In the genomic region with DNA sequence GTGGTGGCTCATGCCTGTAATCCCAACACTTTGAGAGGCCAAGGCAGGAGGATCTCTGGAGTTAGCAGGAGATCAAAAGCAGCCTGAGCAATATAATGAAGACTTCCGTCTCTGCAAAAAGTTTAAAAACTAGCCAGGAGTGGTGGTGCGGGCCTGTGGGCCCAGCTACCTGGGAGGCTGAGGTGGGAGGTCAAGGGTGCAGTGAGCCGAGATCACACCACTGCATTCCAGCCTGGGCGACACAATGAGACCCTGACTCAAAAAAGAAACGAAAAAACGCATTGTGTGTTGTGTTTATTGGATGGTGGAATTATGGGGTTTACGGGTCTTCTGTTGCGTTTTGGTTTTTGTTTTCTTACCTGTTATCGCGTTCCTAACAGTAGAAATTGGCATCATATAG, we compare ENCODE assay signal across 8 cellular contexts. TPM values are rescaled to one million over a fixed set of nuclear protein-coding genes. Genes with fewer than 3 reads are reported as not detected.
A peak's percentile ranks its signal among the peaks of the same experiment; 100 is the strongest.
DNase-seq lines count a peak whose midpoint lies in the region; ATAC-seq and TF ChIP-seq lines count a peak whose summit lies in the region.

No MANE protein-coding gene starts in this region.

- CTCF ChIA-PET in CD8-positive, alpha-beta T cell (lab: Charles Lee): interaction anchor here (1.5 kb wide), 2 partner anchors 47 to 94 kb away, joined by 5 to 9 read pairs; a partner anchor contains a TSS
- CTCF ChIA-PET in Panc1 (lab: Charles Lee) (no interaction called here), HEK293T (lab: Yijun Ruan, JAX) (no interaction called here)

- no peaks in the 10 kb centered on the region for H3K9me3 Mint-ChIP-seq in CD8-positive, alpha-beta T cell
- no peaks in the 10 kb centered on the region for H3K9me3 Mint-ChIP-seq in osteocyte (ENCODE audit: unreplicated experiment)

- H3K36me3 ChIP-seq in CD8-positive, alpha-beta T cell (ENCODE audit: insufficient read depth, low read length): no peaks in the 10 kb centered on the region
- H3K36me3 ChIP-seq in Panc1 (ENCODE audit: control insufficient read depth, insufficient read depth, low read length): peaks cover 8% of the 10 kb centered on the region; the same call in 1 of the 2 replicates

- H3K4me3 Mint-ChIP-seq in CD8-positive, alpha-beta T cell: peak overlapping the region; percentile 76
- peak overlapping the region; percentile 96 for H3K4me3 Mint-ChIP-seq in osteocyte (ENCODE audit: unreplicated experiment)

- ATAC-seq in CD8-positive, alpha-beta T cell: no peak
- no peak for ATAC-seq in Panc1

- POLR2A ChIA-PET in CD8-positive, alpha-beta T cell (lab: Charles Lee): interaction anchor here (0.8 to 3.5 kb wide), 12 partner anchors 8 to 178 kb away, joined by 3 to 32 read pairs (median 7); a partner anchor contains a TSS
- POLR2A ChIA-PET in Panc1 (lab: Charles Lee): no interaction called here
- POLR2A ChIA-PET in HEK293T (lab: Yijun Ruan, JAX): interaction anchor here (0.6 to 2.2 kb wide), 18 partner anchors 8 to 308 kb away, joined by 3 to 29 read pairs (median 4); a partner anchor contains a TSS

- TF ChIP-seq CTCF in CD8-positive, alpha-beta T cell (IDR thresholded peaks at IDR 0.05): no peak
- TF ChIP-seq CTCF in Panc1 (IDR thresholded peaks at IDR 0.05) (no peak), osteocyte (IDR thresholded peaks at IDR 0.05) (no peak)

- peak overlapping the region; percentile 36 for H3K4me3 ChIP-seq in CD8-positive, alpha-beta T cell (ENCODE audit: low read depth, low read length)
- H3K4me3 ChIP-seq in Panc1 (ENCODE audit: low read depth in 2 of 2, low read length in 2 of 2): peak overlapping the region; percentile 77 to 94

- in situ Hi-C loops in Panc1 (cut with HindIII; ENCODE audit: low pct_unique_long_range_greater_than_20kb, low sequenced_read_pairs): no loop called here

- peak overlapping the region; percentile 98 for H3K27ac ChIP-seq in CD8-positive, alpha-beta T cell (ENCODE audit: low read depth, low read length)
- H3K27ac ChIP-seq in Panc1 (ENCODE audit: low read length) (peak overlapping the region; percentile 91), epithelial cell of prostate (peak overlapping the region; percentile 79)

- H3K36me3 Mint-ChIP-seq in CD8-positive, alpha-beta T cell: peaks cover 21% of the 10 kb centered on the region
- H3K36me3 Mint-ChIP-seq in osteocyte (ENCODE audit: unreplicated experiment): peaks cover 3% of the 10 kb centered on the region

- H3K27me3 ChIP-seq in CD8-positive, alpha-beta T cell (ENCODE audit: insufficient read depth, low read length): no peaks in the 10 kb centered on the region
- no peaks in the 10 kb centered on the region for H3K27me3 ChIP-seq in Panc1 (ENCODE audit: control insufficient read depth, insufficient read depth, low read length)

- H3K9me3 ChIP-seq in CD8-positive, alpha-beta T cell (ENCODE audit: low read length): no peaks in the 10 kb centered on the region
- H3K9me3 ChIP-seq in Panc1 (ENCODE audit: control insufficient read depth, insufficient read depth, low read depth, low read length): no peaks in the 10 kb centered on the region

- H3K4me1 Mint-ChIP-seq in CD8-positive, alpha-beta T cell (ENCODE audit: low read depth): peaks cover 28% of the 10 kb centered on the region
- H3K4me1 Mint-ChIP-seq in osteocyte (ENCODE audit: unreplicated experiment): peaks cover 26% of the 10 kb centered on the region

- no peaks in the 10 kb centered on the region for H3K27me3 Mint-ChIP-seq in CD8-positive, alpha-beta T cell (ENCODE audit: low read depth)
- H3K27me3 Mint-ChIP-seq in osteocyte (ENCODE audit: unreplicated experiment): no peaks in the 10 kb centered on the region

- BruUV-seq in Panc1 (replicated peaks; lab: Mats Ljungman, UMichigan): TSS peak; percentile 97

- intact Hi-C loops in CD8-positive, alpha-beta T cell (cut with DNase I, micrococcal nuclease): loop anchor here (1.0 to 10.0 kb wide), 11 partner anchors 34 to 1011 kb away; a partner anchor contains a TSS
- intact Hi-C loops in Panc1 (cut with micrococcal nuclease; ENCODE audit: unreplicated experiment): no loop called here

- no peak for DNase-seq in CD8-positive, alpha-beta T cell
- DNase-seq in Panc1 (ENCODE audit: low read depth, low spot score) (no peak), epithelial cell of prostate (ENCODE audit: low read depth, low spot score) (no peak), osteocyte (ENCODE audit: extremely low spot score, unreplicated experiment) (no peak), NCI-H526 treated with DMSO at 0.1 percent for 48 hours (lab: John Stamatoyannopoulos, UW) (no peak), HEK293T (ENCODE audit: extremely low spot score) (no peak), COR-L47 (lab: John Stamatoyannopoulos, UW) (no peak)
- no peak for DNase-seq in stimulated activated naive CD4-positive, alpha-beta T cell treated with Interleukin-2 at 50 U/mL for 16 hours (lab: John Stamatoyannopoulos, UW)

- H3K4me1 ChIP-seq in CD8-positive, alpha-beta T cell (ENCODE audit: insufficient read depth, low read length): peaks cover 23% of the 10 kb centered on the region
- peaks cover 7% of the 10 kb centered on the region; the same call in 1 of the 2 replicates for H3K4me1 ChIP-seq in Panc1 (ENCODE audit: control insufficient read depth, insufficient read depth, low read length)

- H3K27ac Mint-ChIP-seq in CD8-positive, alpha-beta T cell: peak overlapping the region; percentile 95
- H3K27ac Mint-ChIP-seq in osteocyte (ENCODE audit: unreplicated experiment): peak overlapping the region; percentile 99

TF ChIP-seq in HEK293T, 16 proteins besides CTCF, POLR2A, EP300 and RAD21:
- TF ChIP-seq ZNF384 (IDR thresholded peaks at IDR 0.05): no peak
- no peak for TF ChIP-seq CTBP1 (IDR thresholded peaks at IDR 0.05; ENCODE audit: borderline replicate concordance)
- no peak for TF ChIP-seq ARNT (IDR thresholded peaks at IDR 0.05)
- no peak for TF ChIP-seq ELF4 (IDR thresholded peaks at IDR 0.05)
- TF ChIP-seq BHLHE40 (IDR thresholded peaks at IDR 0.05; ENCODE audit: borderline replicate concordance): no peak
- TF ChIP-seq, protein P1, sequence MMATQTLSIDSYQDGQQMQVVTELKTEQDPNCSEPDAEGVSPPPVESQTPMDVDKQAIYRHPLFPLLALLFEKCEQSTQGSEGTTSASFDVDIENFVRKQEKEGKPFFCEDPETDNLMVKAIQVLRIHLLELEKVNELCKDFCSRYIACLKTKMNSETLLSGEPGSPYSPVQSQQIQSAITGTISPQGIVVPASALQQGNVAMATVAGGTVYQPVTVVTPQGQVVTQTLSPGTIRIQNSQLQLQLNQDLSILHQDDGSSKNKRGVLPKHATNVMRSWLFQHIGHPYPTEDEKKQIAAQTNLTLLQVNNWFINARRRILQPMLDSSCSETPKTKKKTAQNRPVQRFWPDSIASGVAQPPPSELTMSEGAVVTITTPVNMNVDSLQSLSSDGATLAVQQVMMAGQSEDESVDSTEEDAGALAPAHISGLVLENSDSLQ (IDR thresholded peaks at IDR 0.05): no peak
- no peak for TF ChIP-seq HDGF (IDR thresholded peaks at IDR 0.05; ENCODE audit: borderline replicate concordance)
- no peak for TF ChIP-seq TARDBP (IDR thresholded peaks at IDR 0.05)
- TF ChIP-seq FOXK2 (IDR thresholded peaks at IDR 0.05): no peak
- no peak for TF ChIP-seq NFRKB (IDR thresholded peaks at IDR 0.05)
- no peak for TF ChIP-seq FOXA1 (IDR thresholded peaks at IDR 0.05)
- no peak for TF ChIP-seq LEF1 (IDR thresholded peaks at IDR 0.05; ENCODE audit: borderline replicate concordance)
- TF ChIP-seq SUZ12 (IDR thresholded peaks at IDR 0.05): no peak
- no peak for TF ChIP-seq FOXM1 (IDR thresholded peaks at IDR 0.05; ENCODE audit: borderline replicate concordance)

RNA-seq across cellular contexts. Expression of a gene that starts 0.9 kb away (rescaled TPM):
- 10 to 100 TPM; 54.0 to 62.3 TPM for total RNA-seq in CD8-positive, alpha-beta T cell
- total RNA-seq in Panc1 (2021; ENCODE audit: unreplicated experiment) (22.9 TPM), osteocyte (47.0 and 52.3 TPM in 2 replicates)
- 15.8 TPM for polyA plus RNA-seq in Panc1 (2012; ENCODE audit: insufficient read length)

RNA-seq across cellular contexts. Expression of a gene that starts 46.9 kb away (rescaled TPM):
- 10 to 100 TPM; 30.5 to 33.1 TPM for total RNA-seq in CD8-positive, alpha-beta T cell
- total RNA-seq in Panc1 (2021; ENCODE audit: unreplicated experiment) (24.4 TPM), osteocyte (30.0 and 37.1 TPM in 2 replicates)
- polyA plus RNA-seq in Panc1 (2012; ENCODE audit: insufficient read length): 28.8 TPM

RNA-seq across cellular contexts. Expression of a gene that starts 56.5 kb away (rescaled TPM):
- total RNA-seq in CD8-positive, alpha-beta T cell: 10 to 100 TPM; 10.1 to 10.6 TPM
- total RNA-seq in Panc1 (2021; ENCODE audit: unreplicated experiment) (115 TPM), osteocyte (297 and 313 TPM in 2 replicates)
- polyA plus RNA-seq in Panc1 (2012; ENCODE audit: insufficient read length): 177 TPM
